8 cellular contexts compared by ENCODE assay signal in genomic region chr18:6729247-6730091, GRCh38. TPM values are rescaled to one million over a fixed set of nuclear protein-coding genes. Genes with fewer than 3 reads are reported as not detected.
DNase-seq lines count a peak whose midpoint lies in the region; ATAC-seq and TF ChIP-seq lines count a peak whose summit lies in the region.

TSS of gene ARHGAP28 (plus strand) at chr18:6729716. CDS start at chr18:6729822, 106 bp downstream.

- H2AFZ ChIP-seq in KMS-11 (ENCODE audit: low read depth): peak within 1 kb of the TSS; percentile 79

- H3K9ac ChIP-seq in KMS-11 (peak within 1 kb of the TSS; percentile 27; the same call in 1 of the 2 replicates), subcutaneous abdominal adipose tissue (ENCODE audit: low read length in 5 of 5) (peak within 1 kb of the TSS in 4 of 5 donors; percentile 39 to 74 (median 56))

- intact Hi-C loops in lower lobe of right lung (cut with DNase I): no loop called here

- peak within 1 kb of the TSS; percentile 72 for H3K4me2 ChIP-seq in KMS-11

- H3K4me1 ChIP-seq in KMS-11 (ENCODE audit: low read depth, poor library complexity, severe bottlenecking) (peaks cover 12% of the 10 kb centered on the region), lower lobe of right lung (no peaks in the 10 kb centered on the region), subcutaneous abdominal adipose tissue (ENCODE audit: control insufficient read depth in 5 of 5, insufficient read depth in 5 of 5, low read length in 5 of 5) (peaks cover 0 to 33% (median 28%) of the 10 kb centered on the region in 5 donors)

- ATAC-seq in GM19397 (IDR thresholded peaks at IDR 0.05; ENCODE audit: unreplicated experiment): peak; percentile 66
- peak; percentile 96 to 97 for ATAC-seq in lower lobe of right lung

- no peaks in the 10 kb centered on the region for H3K36me3 ChIP-seq in KMS-11 (ENCODE audit: insufficient read depth)
- no peaks in the 10 kb centered on the region for H3K36me3 ChIP-seq in lower lobe of right lung
- H3K36me3 ChIP-seq in subcutaneous abdominal adipose tissue (ENCODE audit: control insufficient read depth in 5 of 5, insufficient read depth in 5 of 5, low read length in 5 of 5): no peaks in the 10 kb centered on the region

- peaks cover 58% of the 10 kb centered on the region for H3K4me1 Mint-ChIP-seq in endothelial cell (ENCODE audit: unreplicated experiment)

- TF ChIP-seq CTCF in KMS-11 (conservative IDR thresholded peaks at IDR 0.05; ENCODE audit: low read depth, low read length): no peak
- peak; percentile 23 for TF ChIP-seq CTCF in endothelial cell (IDR thresholded peaks at IDR 0.05; ENCODE audit: unreplicated experiment)
- TF ChIP-seq CTCF in lower lobe of right lung (IDR thresholded peaks at IDR 0.05): no peak

- no peaks in the 10 kb centered on the region for H3K79me2 ChIP-seq in KMS-11 (ENCODE audit: insufficient read depth, low read depth)

- H3K9me3 ChIP-seq in lower lobe of right lung: no peaks in the 10 kb centered on the region
- H3K9me3 ChIP-seq in subcutaneous abdominal adipose tissue (ENCODE audit: control insufficient read depth in 5 of 5, low read length in 5 of 5): no peaks in the 10 kb centered on the region

- peaks cover 17% of the 10 kb centered on the region for H3K27me3 Mint-ChIP-seq in endothelial cell (ENCODE audit: unreplicated experiment)

- H3K4me3 ChIP-seq in KMS-11 (IDR thresholded peaks at IDR 0.05; ENCODE audit: insufficient read depth, low read depth, low read length) (no peak within 1 kb of the TSS), lower lobe of right lung (peak within 1 kb of the TSS; percentile 60), subcutaneous abdominal adipose tissue (ENCODE audit: low read depth in 1 of 5, low read length in 5 of 5) (peak within 1 kb of the TSS; percentile 72 to 94 (median 77))

- DNase-seq in COLO668 (lab: John Stamatoyannopoulos, UW; ENCODE audit: unreplicated experiment) (peak; percentile 93), SKM-1 treated with dmso at 0.1 percent for 144 hours (lab: John Stamatoyannopoulos, UW; ENCODE audit: unreplicated experiment) (peak; percentile 75), endothelial cell (ENCODE audit: low spot score) (peak; percentile 90), lower lobe of right lung (peak; percentile 87), SIG-M5 (lab: John Stamatoyannopoulos, UW) (no peak)

- no peaks in the 10 kb centered on the region for H3K27me3 ChIP-seq in KMS-11 (ENCODE audit: insufficient read depth, low read depth)
- no peaks in the 10 kb centered on the region for H3K27me3 ChIP-seq in lower lobe of right lung (ENCODE audit: low read depth)
- H3K27me3 ChIP-seq in subcutaneous abdominal adipose tissue (ENCODE audit: control insufficient read depth in 5 of 5, insufficient read depth in 4 of 5, low read length in 5 of 5): no peaks in the 10 kb centered on the region

- H3K27ac ChIP-seq in KMS-11 (peak within 1 kb of the TSS; percentile 38; the same call in 1 of the 2 replicates), lower lobe of right lung (peak within 1 kb of the TSS; percentile 74), subcutaneous abdominal adipose tissue (ENCODE audit: low read depth, low read length) (peak within 1 kb of the TSS; percentile 72)

- H3K36me3 Mint-ChIP-seq in endothelial cell (ENCODE audit: low read depth, unreplicated experiment): no peaks in the 10 kb centered on the region

- peak within 1 kb of the TSS; percentile 99 for H3K4me3 Mint-ChIP-seq in endothelial cell (ENCODE audit: unreplicated experiment)

- H3K27ac Mint-ChIP-seq in endothelial cell (ENCODE audit: unreplicated experiment): peak within 1 kb of the TSS; percentile 98

- H3K9me3 Mint-ChIP-seq in endothelial cell (ENCODE audit: unreplicated experiment): no peaks in the 10 kb centered on the region

- no peaks in the 10 kb centered on the region for H4K20me1 ChIP-seq in KMS-11 (ENCODE audit: insufficient read depth)

RNA-seq across cellular contexts. Expression of gene ARHGAP28, which starts in this region (rescaled TPM):
- total RNA-seq in endothelial cell (ENCODE audit: unreplicated experiment): 350 TPM
- 13.1 TPM for total RNA-seq in lower lobe of right lung

Comparison
In these comparisons a context has a peak if more than half of its experiments do, and no peak if none do; other contexts are left out.
1. RNA of gene ARHGAP28 (total RNA-seq): 350 TPM in endothelial cell (single experiment); 13.1 TPM in lower lobe of right lung (single experiment); every median in the first group is over 10 times any median in the second.
2. Peak in every context shown above with its lines, with median percentiles within 50 percentile points of each other: H3K27ac ChIP-seq.